1 cellular context compared by ENCODE assay signal in the genomic region with DNA sequence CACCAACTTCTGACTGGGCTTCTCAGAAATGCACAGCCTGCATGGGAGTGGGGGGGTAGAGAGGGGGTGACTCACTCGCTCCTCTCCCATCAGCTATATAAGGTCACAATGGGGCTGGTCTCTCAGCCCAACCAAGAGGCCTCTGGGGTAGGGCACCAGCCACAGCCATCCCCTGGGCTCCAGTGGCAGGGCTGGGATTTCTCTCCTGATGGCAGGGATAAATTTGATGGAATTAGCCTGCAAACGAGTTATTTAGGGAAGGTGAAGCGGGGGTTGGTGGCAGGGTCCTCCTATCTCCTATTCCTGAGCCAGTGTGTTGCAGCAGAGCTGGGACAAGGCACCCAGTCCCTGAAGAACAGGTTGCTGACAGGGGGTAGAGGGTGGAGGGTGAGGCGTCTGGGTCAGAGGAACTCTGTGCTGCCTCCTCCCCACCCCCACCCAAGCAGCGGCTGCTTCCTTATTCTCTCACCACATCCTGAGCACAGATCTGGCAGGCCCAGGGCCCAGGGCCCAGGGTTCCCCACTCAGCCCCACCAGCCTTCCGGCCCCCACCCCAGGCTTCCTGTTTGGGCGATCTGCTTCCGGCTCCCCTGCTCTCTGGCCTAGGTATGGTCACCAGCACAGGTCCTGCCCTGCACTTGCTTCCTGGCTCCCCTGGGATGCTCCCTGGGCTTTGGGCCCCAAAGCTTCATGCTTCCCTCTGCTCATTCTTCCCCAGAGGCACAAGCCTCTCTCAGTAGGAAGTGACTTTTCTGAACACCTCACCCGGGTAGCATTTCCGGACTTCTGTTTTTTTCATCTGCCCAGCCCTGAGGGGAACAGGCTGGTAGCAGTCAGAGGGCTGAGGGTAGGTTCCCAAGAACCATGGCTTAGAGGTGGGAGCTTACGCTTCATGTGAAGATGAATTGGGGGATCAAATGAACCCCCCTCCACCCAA.
A peak's percentile ranks its signal among the peaks of the same experiment; 100 is the strongest.
TF ChIP-seq lines count a peak whose summit lies in the region.

No MANE protein-coding gene starts in this region.

TF ChIP-seq in K562, 482 proteins besides CTCF, POLR2A, EP300 and RAD21 (continued from another document and continues in another):
- TF ChIP-seq, protein P1, sequence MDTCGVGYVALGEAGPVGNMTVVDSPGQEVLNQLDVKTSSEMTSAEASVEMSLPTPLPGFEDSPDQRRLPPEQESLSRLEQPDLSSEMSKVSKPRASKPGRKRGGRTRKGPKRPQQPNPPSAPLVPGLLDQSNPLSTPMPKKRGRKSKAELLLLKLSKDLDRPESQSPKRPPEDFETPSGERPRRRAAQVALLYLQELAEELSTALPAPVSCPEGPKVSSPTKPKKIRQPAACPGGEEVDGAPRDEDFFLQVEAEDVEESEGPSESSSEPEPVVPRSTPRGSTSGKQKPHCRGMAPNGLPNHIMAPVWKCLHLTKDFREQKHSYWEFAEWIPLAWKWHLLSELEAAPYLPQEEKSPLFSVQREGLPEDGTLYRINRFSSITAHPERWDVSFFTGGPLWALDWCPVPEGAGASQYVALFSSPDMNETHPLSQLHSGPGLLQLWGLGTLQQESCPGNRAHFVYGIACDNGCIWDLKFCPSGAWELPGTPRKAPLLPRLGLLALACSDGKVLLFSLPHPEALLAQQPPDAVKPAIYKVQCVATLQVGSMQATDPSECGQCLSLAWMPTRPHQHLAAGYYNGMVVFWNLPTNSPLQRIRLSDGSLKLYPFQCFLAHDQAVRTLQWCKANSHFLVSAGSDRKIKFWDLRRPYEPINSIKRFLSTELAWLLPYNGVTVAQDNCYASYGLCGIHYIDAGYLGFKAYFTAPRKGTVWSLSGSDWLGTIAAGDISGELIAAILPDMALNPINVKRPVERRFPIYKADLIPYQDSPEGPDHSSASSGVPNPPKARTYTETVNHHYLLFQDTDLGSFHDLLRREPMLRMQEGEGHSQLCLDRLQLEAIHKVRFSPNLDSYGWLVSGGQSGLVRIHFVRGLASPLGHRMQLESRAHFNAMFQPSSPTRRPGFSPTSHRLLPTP (IDR thresholded peaks at IDR 0.05; ENCODE audit: borderline replicate concordance, extremely low read depth, insufficient read length) = no peak
- no peak for TF ChIP-seq MAFG (tag; conservative IDR thresholded peaks at IDR 0.05)
- no peak for TF ChIP-seq MTA2 (IDR thresholded peaks at IDR 0.05; ENCODE audit: low read depth)
- peak; percentile 64 for TF ChIP-seq HMGN3 (IDR thresholded peaks at IDR 0.05; ENCODE audit: borderline replicate concordance, extremely low read depth, insufficient read length, low read depth, low read length)
- no peak for TF ChIP-seq RFX5 (IDR thresholded peaks at IDR 0.05; ENCODE audit: low read depth, low read length)
- no peak for TF ChIP-seq SETDB1 (IDR thresholded peaks at IDR 0.05; ENCODE audit: low read length)
- TF ChIP-seq NEUROD1 (IDR thresholded peaks at IDR 0.05; ENCODE audit: borderline replicate concordance, low read depth, low read length, partially characterized antibody) = peak; percentile 11
- TF ChIP-seq, protein P2, sequence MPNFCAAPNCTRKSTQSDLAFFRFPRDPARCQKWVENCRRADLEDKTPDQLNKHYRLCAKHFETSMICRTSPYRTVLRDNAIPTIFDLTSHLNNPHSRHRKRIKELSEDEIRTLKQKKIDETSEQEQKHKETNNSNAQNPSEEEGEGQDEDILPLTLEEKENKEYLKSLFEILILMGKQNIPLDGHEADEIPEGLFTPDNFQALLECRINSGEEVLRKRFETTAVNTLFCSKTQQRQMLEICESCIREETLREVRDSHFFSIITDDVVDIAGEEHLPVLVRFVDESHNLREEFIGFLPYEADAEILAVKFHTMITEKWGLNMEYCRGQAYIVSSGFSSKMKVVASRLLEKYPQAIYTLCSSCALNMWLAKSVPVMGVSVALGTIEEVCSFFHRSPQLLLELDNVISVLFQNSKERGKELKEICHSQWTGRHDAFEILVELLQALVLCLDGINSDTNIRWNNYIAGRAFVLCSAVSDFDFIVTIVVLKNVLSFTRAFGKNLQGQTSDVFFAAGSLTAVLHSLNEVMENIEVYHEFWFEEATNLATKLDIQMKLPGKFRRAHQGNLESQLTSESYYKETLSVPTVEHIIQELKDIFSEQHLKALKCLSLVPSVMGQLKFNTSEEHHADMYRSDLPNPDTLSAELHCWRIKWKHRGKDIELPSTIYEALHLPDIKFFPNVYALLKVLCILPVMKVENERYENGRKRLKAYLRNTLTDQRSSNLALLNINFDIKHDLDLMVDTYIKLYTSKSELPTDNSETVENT (CRISPR knock-in tag; IDR thresholded peaks at IDR 0.05) = no peak
- peak; percentile 39; the same call in 1 of the 2 replicates for TF ChIP-seq PHF21A (IDR thresholded peaks at IDR 0.05; ENCODE audit: borderline replicate concordance, low read depth)
- TF ChIP-seq SRSF7 (optimal IDR thresholded peaks at IDR 0.05; ENCODE audit: low read depth, low read length) = no peak
- no peak for TF ChIP-seq CREBBP (IDR thresholded peaks at IDR 0.05; ENCODE audit: low read depth, low read length)
- TF ChIP-seq, protein P3, sequence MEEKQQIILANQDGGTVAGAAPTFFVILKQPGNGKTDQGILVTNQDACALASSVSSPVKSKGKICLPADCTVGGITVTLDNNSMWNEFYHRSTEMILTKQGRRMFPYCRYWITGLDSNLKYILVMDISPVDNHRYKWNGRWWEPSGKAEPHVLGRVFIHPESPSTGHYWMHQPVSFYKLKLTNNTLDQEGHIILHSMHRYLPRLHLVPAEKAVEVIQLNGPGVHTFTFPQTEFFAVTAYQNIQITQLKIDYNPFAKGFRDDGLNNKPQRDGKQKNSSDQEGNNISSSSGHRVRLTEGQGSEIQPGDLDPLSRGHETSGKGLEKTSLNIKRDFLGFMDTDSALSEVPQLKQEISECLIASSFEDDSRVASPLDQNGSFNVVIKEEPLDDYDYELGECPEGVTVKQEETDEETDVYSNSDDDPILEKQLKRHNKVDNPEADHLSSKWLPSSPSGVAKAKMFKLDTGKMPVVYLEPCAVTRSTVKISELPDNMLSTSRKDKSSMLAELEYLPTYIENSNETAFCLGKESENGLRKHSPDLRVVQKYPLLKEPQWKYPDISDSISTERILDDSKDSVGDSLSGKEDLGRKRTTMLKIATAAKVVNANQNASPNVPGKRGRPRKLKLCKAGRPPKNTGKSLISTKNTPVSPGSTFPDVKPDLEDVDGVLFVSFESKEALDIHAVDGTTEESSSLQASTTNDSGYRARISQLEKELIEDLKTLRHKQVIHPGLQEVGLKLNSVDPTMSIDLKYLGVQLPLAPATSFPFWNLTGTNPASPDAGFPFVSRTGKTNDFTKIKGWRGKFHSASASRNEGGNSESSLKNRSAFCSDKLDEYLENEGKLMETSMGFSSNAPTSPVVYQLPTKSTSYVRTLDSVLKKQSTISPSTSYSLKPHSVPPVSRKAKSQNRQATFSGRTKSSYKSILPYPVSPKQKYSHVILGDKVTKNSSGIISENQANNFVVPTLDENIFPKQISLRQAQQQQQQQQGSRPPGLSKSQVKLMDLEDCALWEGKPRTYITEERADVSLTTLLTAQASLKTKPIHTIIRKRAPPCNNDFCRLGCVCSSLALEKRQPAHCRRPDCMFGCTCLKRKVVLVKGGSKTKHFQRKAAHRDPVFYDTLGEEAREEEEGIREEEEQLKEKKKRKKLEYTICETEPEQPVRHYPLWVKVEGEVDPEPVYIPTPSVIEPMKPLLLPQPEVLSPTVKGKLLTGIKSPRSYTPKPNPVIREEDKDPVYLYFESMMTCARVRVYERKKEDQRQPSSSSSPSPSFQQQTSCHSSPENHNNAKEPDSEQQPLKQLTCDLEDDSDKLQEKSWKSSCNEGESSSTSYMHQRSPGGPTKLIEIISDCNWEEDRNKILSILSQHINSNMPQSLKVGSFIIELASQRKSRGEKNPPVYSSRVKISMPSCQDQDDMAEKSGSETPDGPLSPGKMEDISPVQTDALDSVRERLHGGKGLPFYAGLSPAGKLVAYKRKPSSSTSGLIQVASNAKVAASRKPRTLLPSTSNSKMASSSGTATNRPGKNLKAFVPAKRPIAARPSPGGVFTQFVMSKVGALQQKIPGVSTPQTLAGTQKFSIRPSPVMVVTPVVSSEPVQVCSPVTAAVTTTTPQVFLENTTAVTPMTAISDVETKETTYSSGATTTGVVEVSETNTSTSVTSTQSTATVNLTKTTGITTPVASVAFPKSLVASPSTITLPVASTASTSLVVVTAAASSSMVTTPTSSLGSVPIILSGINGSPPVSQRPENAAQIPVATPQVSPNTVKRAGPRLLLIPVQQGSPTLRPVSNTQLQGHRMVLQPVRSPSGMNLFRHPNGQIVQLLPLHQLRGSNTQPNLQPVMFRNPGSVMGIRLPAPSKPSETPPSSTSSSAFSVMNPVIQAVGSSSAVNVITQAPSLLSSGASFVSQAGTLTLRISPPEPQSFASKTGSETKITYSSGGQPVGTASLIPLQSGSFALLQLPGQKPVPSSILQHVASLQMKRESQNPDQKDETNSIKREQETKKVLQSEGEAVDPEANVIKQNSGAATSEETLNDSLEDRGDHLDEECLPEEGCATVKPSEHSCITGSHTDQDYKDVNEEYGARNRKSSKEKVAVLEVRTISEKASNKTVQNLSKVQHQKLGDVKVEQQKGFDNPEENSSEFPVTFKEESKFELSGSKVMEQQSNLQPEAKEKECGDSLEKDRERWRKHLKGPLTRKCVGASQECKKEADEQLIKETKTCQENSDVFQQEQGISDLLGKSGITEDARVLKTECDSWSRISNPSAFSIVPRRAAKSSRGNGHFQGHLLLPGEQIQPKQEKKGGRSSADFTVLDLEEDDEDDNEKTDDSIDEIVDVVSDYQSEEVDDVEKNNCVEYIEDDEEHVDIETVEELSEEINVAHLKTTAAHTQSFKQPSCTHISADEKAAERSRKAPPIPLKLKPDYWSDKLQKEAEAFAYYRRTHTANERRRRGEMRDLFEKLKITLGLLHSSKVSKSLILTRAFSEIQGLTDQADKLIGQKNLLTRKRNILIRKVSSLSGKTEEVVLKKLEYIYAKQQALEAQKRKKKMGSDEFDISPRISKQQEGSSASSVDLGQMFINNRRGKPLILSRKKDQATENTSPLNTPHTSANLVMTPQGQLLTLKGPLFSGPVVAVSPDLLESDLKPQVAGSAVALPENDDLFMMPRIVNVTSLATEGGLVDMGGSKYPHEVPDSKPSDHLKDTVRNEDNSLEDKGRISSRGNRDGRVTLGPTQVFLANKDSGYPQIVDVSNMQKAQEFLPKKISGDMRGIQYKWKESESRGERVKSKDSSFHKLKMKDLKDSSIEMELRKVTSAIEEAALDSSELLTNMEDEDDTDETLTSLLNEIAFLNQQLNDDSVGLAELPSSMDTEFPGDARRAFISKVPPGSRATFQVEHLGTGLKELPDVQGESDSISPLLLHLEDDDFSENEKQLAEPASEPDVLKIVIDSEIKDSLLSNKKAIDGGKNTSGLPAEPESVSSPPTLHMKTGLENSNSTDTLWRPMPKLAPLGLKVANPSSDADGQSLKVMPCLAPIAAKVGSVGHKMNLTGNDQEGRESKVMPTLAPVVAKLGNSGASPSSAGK (IDR thresholded peaks at IDR 0.05) = no peak
- TF ChIP-seq, protein P4, sequence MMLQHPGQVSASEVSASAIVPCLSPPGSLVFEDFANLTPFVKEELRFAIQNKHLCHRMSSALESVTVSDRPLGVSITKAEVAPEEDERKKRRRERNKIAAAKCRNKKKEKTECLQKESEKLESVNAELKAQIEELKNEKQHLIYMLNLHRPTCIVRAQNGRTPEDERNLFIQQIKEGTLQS (IDR thresholded peaks at IDR 0.05) = peak; percentile 98
- TF ChIP-seq, protein P4 (CRISPR knock-in tag; conservative IDR thresholded peaks at IDR 0.05) = peak; percentile 80
- TF ChIP-seq, protein P5, sequence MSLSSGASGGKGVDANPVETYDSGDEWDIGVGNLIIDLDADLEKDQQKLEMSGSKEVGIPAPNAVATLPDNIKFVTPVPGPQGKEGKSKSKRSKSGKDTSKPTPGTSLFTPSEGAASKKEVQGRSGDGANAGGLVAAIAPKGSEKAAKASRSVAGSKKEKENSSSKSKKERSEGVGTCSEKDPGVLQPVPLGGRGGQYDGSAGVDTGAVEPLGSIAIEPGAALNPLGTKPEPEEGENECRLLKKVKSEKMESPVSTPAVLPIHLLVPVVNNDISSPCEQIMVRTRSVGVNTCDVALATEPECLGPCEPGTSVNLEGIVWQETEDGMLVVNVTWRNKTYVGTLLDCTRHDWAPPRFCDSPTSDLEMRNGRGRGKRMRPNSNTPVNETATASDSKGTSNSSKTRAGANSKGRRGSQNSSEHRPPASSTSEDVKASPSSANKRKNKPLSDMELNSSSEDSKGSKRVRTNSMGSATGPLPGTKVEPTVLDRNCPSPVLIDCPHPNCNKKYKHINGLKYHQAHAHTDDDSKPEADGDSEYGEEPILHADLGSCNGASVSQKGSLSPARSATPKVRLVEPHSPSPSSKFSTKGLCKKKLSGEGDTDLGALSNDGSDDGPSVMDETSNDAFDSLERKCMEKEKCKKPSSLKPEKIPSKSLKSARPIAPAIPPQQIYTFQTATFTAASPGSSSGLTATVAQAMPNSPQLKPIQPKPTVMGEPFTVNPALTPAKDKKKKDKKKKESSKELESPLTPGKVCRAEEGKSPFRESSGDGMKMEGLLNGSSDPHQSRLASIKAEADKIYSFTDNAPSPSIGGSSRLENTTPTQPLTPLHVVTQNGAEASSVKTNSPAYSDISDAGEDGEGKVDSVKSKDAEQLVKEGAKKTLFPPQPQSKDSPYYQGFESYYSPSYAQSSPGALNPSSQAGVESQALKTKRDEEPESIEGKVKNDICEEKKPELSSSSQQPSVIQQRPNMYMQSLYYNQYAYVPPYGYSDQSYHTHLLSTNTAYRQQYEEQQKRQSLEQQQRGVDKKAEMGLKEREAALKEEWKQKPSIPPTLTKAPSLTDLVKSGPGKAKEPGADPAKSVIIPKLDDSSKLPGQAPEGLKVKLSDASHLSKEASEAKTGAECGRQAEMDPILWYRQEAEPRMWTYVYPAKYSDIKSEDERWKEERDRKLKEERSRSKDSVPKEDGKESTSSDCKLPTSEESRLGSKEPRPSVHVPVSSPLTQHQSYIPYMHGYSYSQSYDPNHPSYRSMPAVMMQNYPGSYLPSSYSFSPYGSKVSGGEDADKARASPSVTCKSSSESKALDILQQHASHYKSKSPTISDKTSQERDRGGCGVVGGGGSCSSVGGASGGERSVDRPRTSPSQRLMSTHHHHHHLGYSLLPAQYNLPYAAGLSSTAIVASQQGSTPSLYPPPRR (CRISPR knock-in tag; IDR thresholded peaks at IDR 0.05; ENCODE audit: borderline replicate concordance) = no peak
- no peak for TF ChIP-seq ZNF24 (IDR thresholded peaks at IDR 0.05)
- TF ChIP-seq, protein P6, sequence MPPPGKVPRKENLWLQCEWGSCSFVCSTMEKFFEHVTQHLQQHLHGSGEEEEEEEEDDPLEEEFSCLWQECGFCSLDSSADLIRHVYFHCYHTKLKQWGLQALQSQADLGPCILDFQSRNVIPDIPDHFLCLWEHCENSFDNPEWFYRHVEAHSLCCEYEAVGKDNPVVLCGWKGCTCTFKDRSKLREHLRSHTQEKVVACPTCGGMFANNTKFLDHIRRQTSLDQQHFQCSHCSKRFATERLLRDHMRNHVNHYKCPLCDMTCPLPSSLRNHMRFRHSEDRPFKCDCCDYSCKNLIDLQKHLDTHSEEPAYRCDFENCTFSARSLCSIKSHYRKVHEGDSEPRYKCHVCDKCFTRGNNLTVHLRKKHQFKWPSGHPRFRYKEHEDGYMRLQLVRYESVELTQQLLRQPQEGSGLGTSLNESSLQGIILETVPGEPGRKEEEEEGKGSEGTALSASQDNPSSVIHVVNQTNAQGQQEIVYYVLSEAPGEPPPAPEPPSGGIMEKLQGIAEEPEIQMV (tag; conservative IDR thresholded peaks at IDR 0.05; ENCODE audit: low read depth) = no peak
- no peak for TF ChIP-seq RFX7 (CRISPR knock-in tag; IDR thresholded peaks at IDR 0.05)
- TF ChIP-seq MYNN (IDR thresholded peaks at IDR 0.05) = 0 out of 2 replicates have a peak, but pooled peaks have one; percentile 22
- no peak for TF ChIP-seq MYNN (CRISPR knock-in tag; IDR thresholded peaks at IDR 0.05)
- TF ChIP-seq KAT2B (IDR thresholded peaks at IDR 0.05; ENCODE audit: low read depth, low read length) = no peak
- TF ChIP-seq TRIM24 (IDR thresholded peaks at IDR 0.05) = peak in 1 of 2 experiments; percentile 64; a peak in 1 of 4 replicates
- no peak for TF ChIP-seq ZNF41 (CRISPR knock-in tag; conservative IDR thresholded peaks at IDR 0.05)
- TF ChIP-seq ZSCAN32 (CRISPR knock-in tag; IDR thresholded peaks at IDR 0.05) = no peak
- no peak for TF ChIP-seq ZNF143 (CRISPR knock-in tag; IDR thresholded peaks at IDR 0.05)
- TF ChIP-seq ZNF212 (CRISPR knock-in tag; IDR thresholded peaks at IDR 0.05) = no peak
